Comparison of ENCODE assay signal across 8 cellular contexts in genomic region chr11:96263361-96263763, GRCh38.
DNase-seq lines count a peak whose midpoint lies in the region; ATAC-seq, FAIRE-seq and TF ChIP-seq lines count a peak whose summit lies in the region.

No MANE protein-coding gene starts in this region.

- H3K36me3 ChIP-seq in kidney (ENCODE audit: control insufficient read depth in 1 of 2, insufficient read depth in 2 of 2, low read length in 2 of 2) = no peaks in the 10 kb centered on the region

- H3K36me3 Mint-ChIP-seq in activated CD4-positive, alpha-beta T cell treated with anti-CD3 and anti-CD28 coated beads for 36 hours (ENCODE audit: low read depth) = peaks cover 27% of the 10 kb centered on the region
- peaks cover 10% of the 10 kb centered on the region for H3K36me3 Mint-ChIP-seq in type B pancreatic cell

- H3K4me3 Mint-ChIP-seq in activated CD4-positive, alpha-beta T cell treated with anti-CD3 and anti-CD28 coated beads for 36 hours = no peak overlapping the region
- no peak overlapping the region for H3K4me3 Mint-ChIP-seq in type B pancreatic cell

- H3K27ac ChIP-seq in kidney (ENCODE audit: low read depth in 2 of 2, low read length in 2 of 2) = peak overlapping the region in 1 of 2 donors; percentile 78

- intact Hi-C loops in activated CD4-positive, alpha-beta T cell treated with anti-CD3 and anti-CD28 coated beads for 36 hours (cut with DNase I, micrococcal nuclease) = loop anchor here in 1 of 2 experiments (2.0 kb wide), 1 partner anchor 17 kb away; no protein-coding TSS in a partner anchor
- intact Hi-C loops in kidney (cut with DNase I) = no loop called here

- H3K4me1 ChIP-seq in kidney (ENCODE audit: control insufficient read depth in 1 of 2, insufficient read depth in 1 of 2, low read depth in 1 of 2, low read length in 2 of 2) = peaks cover 28 to 36% of the 10 kb centered on the region in 2 donors

- no peak for TF ChIP-seq CTCF in kidney (IDR thresholded peaks at IDR 0.05; ENCODE audit: borderline replicate concordance, extremely low read depth, insufficient read depth)
- TF ChIP-seq CTCF in type B pancreatic cell (conservative IDR thresholded peaks at IDR 0.05) = peak; percentile 46

- CTCF ChIA-PET in activated CD4-positive, alpha-beta T cell treated with anti-CD3 and anti-CD28 coated beads for 36 hours (lab: Charles Lee) = interaction anchor here (1.6 to 2.1 kb wide), 2 partner anchors 55 to 79 kb away, joined by 4 to 6 read pairs; partner anchors contain the start of gene MAML2

- POLR2A ChIA-PET in activated CD4-positive, alpha-beta T cell treated with anti-CD3 and anti-CD28 coated beads for 36 hours (lab: Charles Lee) = no interaction called here

- DNase-seq in activated CD4-positive, alpha-beta T cell treated with anti-CD3 and anti-CD28 coated beads for 36 hours = no peak
- DNase-seq in activated CD4-positive, alpha-beta T cell treated with anti-CD3 and anti-CD28 coated beads, Interleukin-2, amount 50 U/mL, for 1 hour = no peak
- peak; percentile 92 for DNase-seq in amniotic epithelial cell (ENCODE audit: low read depth)
- no peak for DNase-seq in kidney
- no peak for DNase-seq in type B pancreatic cell (ENCODE audit: extremely low spot score, unreplicated experiment)
- DNase-seq in NCI-H345 (lab: John Stamatoyannopoulos, UW) = no peak
- DNase-seq in ureter (ENCODE audit: low spot score) = no peak

- H3K9ac ChIP-seq in kidney (ENCODE audit: low read length in 2 of 2) = no peak overlapping the region

- no peaks in the 10 kb centered on the region for H3K9me3 ChIP-seq in kidney (ENCODE audit: control insufficient read depth in 1 of 2, low read length in 2 of 2)

- FAIRE-seq in kidney (lab: Jason Lieb, UNC) = peak; percentile 66

- no peaks in the 10 kb centered on the region for H3K9me3 Mint-ChIP-seq in activated CD4-positive, alpha-beta T cell treated with anti-CD3 and anti-CD28 coated beads for 36 hours (ENCODE audit: low read depth)
- peaks cover 6% of the 10 kb centered on the region for H3K9me3 Mint-ChIP-seq in type B pancreatic cell

- ATAC-seq in activated CD4-positive, alpha-beta T cell treated with anti-CD3 and anti-CD28 coated beads for 36 hours = no peak
- ATAC-seq in HG02678 (IDR thresholded peaks at IDR 0.05; ENCODE audit: unreplicated experiment) = no peak

- H3K27me3 Mint-ChIP-seq in activated CD4-positive, alpha-beta T cell treated with anti-CD3 and anti-CD28 coated beads for 36 hours = no peaks in the 10 kb centered on the region
- H3K27me3 Mint-ChIP-seq in type B pancreatic cell = no peaks in the 10 kb centered on the region

- peaks cover 88% of the 10 kb centered on the region for H3K4me1 Mint-ChIP-seq in activated CD4-positive, alpha-beta T cell treated with anti-CD3 and anti-CD28 coated beads for 36 hours
- H3K4me1 Mint-ChIP-seq in type B pancreatic cell (ENCODE audit: unreplicated experiment) = peaks cover 45% of the 10 kb centered on the region

- no peak overlapping the region for H3K4me3 ChIP-seq in kidney (ENCODE audit: low read length in 2 of 2)

- H3K27ac Mint-ChIP-seq in activated CD4-positive, alpha-beta T cell treated with anti-CD3 and anti-CD28 coated beads for 36 hours = peak overlapping the region; percentile 39
- H3K27ac Mint-ChIP-seq in type B pancreatic cell = peak overlapping the region; percentile 4
